Comparison of ENCODE assay signal across 1 cellular context in genomic region chr19:10662384-10663251, GRCh38.
TF ChIP-seq lines count a peak whose summit lies in the region.

No MANE protein-coding gene starts in this region.

TF ChIP-seq in WTC11, 78 proteins besides CTCF, POLR2A, EP300 and RAD21 (continued from another document):
- TF ChIP-seq ZNF281 (CRISPR knock-in tag; IDR thresholded peaks at IDR 0.05) (0 out of 2 replicates have a peak, but pooled peaks have one; percentile 25), JAZF1 (CRISPR knock-in tag; IDR thresholded peaks at IDR 0.05) (no peak), ZNF423 (CRISPR knock-in tag; IDR thresholded peaks at IDR 0.05) (no peak), MXD4 (CRISPR knock-in tag; IDR thresholded peaks at IDR 0.05; ENCODE audit: borderline replicate concordance) (no peak), ZBTB43 (CRISPR knock-in tag; IDR thresholded peaks at IDR 0.05) (no peak)
